ENCODE assay signal across 8 cellular contexts in the genomic region with DNA sequence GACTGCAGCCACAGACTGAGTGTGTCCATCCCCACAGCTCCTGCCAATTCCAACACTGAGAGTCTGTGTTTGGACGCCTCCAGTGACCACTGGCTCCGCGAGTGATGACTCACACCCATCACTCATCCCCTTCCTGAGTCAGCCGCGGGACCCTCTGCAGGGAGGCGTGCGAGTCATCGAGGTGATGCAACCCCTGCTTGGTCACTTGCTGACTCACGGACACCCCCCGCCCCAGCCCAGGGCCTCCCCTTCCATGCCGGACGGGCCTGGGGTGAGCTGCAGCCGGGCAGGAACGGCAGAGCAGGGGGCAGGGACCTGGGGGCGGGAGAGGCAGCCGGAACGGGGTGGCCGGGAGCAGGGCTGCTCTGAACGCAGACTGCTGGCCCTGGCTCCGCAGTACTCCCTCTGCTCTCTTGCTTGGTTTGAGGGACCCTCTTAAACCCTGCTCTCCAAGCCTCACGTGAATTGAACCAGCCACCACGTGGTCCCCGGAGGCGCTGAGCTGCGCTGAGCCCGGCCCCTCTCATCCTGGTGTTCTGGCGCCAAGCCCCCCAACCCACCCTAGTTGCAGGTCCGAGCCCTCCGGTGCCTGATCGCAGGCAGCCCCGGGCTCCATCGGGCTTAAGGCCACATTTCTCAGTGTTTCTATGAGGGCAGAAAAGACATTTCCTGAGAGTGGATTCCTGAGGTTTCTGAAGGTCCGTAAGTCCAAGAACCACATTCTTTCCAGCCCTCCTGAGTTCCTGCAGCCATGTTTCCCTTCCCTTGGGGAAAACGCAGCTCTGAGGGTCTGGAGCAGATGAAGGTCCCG. TPM values are rescaled to one million over a fixed set of nuclear protein-coding genes. Genes with fewer than 3 reads are reported as not detected.
DNase-seq lines count a peak whose midpoint lies in the region; ATAC-seq and TF ChIP-seq lines count a peak whose summit lies in the region.

No MANE protein-coding gene starts in this region.

- intact Hi-C loops in left colon (cut with DNase I, micrococcal nuclease), result no loop called here

- peak overlapping the region in 1 of 2 donors; percentile 11 for H3K4me3 ChIP-seq in cardiac fibroblast (replicated peaks in 1 of 2; ENCODE audit: low read depth in 2 of 2, low read length in 2 of 2)

- peak; percentile 35 for DNase-seq in DMS53 treated with DMSO at 0.1 percent for 48 hours (lab: John Stamatoyannopoulos, UW; ENCODE audit: unreplicated experiment)
- peak; percentile 31 for DNase-seq in NCI-H69 (lab: John Stamatoyannopoulos, UW)
- DNase-seq in cardiac fibroblast (ENCODE audit: low read depth in 2 of 2), result peak; percentile 99
- DNase-seq in left colon, result peak; percentile 53 to 78
- DNase-seq in stimulated activated CD8-positive, alpha-beta memory T cell treated with anti-CD3 and anti-CD28 coated beads, Interleukin-15, amount 100 ng/mL, for 48 hours (ENCODE audit: low read depth in 2 of 2), result peak; percentile 27 to 57
- DNase-seq in NCI-H1930 (lab: John Stamatoyannopoulos, UW), result no peak

- no peak for TF ChIP-seq CTCF in cardiac fibroblast (IDR thresholded peaks at IDR 0.05; ENCODE audit: low read depth, low read length)

- no peak for ATAC-seq in left colon
- ATAC-seq in GM18502 (IDR thresholded peaks at IDR 0.05; ENCODE audit: poor library complexity, unreplicated experiment), result no peak
- no peak for ATAC-seq in HG02571 (IDR thresholded peaks at IDR 0.05; ENCODE audit: unreplicated experiment)

RNA-seq across cellular contexts. Expression of a gene that starts 32.4 kb away (rescaled TPM):
- 10 to 100 TPM; 17.0 to 17.2 TPM for total RNA-seq in left colon

RNA-seq across cellular contexts. Expression of a gene that starts 50.7 kb away (rescaled TPM):
- 1 to 10 TPM; 1.6 to 2.0 TPM for total RNA-seq in left colon

RNA-seq across cellular contexts. Expression of a gene that starts 57.0 kb away (rescaled TPM):
- 10 to 100 TPM; 28.7 to 40.9 TPM for total RNA-seq in left colon

Comparison
In these comparisons a context has a peak if more than half of its experiments do, and no peak if none do; other contexts are left out.
1. DNase-seq: peak in DMS53 treated with DMSO at 0.1 percent for 48 hours (single experiment), NCI-H69 (single experiment), cardiac fibroblast (2 of 2), left colon (2 of 2) and stimulated activated CD8-positive, alpha-beta memory T cell treated with anti-CD3 and anti-CD28 coated beads, Interleukin-15, amount 100 ng/mL, for 48 hours (2 of 2); none in NCI-H1930 (0 of 2).